In the genomic region with DNA sequence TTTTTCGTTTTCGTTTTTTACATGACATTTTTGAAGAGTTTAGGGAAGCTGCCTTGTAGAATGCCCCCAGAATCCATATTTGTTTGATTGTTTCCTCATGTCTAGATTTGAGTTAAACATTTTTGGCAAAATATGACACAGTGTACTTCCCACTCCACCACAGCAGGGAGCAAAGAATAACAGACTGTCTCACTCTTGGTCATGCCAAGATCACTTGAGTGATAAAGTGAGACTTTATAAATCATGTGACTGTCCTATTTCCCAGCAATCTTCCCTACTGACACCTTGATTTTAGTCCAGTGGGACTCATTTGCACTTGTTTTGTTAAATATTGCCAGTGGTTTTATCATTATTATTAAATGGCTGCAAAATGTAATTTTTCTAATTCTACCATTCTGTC, we compare ENCODE assay signal across 29 cellular contexts. TPM values are rescaled to one million over a fixed set of nuclear protein-coding genes. Genes with fewer than 3 reads are reported as not detected.
DNase-seq lines count a peak whose midpoint lies in the region; ATAC-seq and TF ChIP-seq lines count a peak whose summit lies in the region.
"Had no signal": no experiment of that assay in that cellular context is flagged by ENCODE, and none has a peak within 500 bp of the region (broad histone marks: within the 10 kb centered on the region; RNA-seq: fewer than 3 reads in every experiment).

No MANE protein-coding gene starts in this region.

- no peaks in the 10 kb centered on the region for H3K9me3 Mint-ChIP-seq in activated T-cell treated with anti-CD3 and anti-CD28 coated beads, Interleukin-2, amount 50 U/mL, for 72 hours
- H3K9me3 Mint-ChIP-seq: activated naive CD4-positive, alpha-beta T cell treated with anti-CD3 and anti-CD28 coated beads, Interleukin-2, amount 10 ng/mL, durations not matched to agents 7 days and 5 days; activated T-helper 1 cell treated with anti-CD3 and anti-CD28 coated beads, Interleukin-12 subunit alpha, Interleukin-12 subunit beta, Interleukin-2, Interleukin-4 antibody, amounts not matched to agents 30 ng/mL and 10 ng/mL and 1 ng/mL, durations not matched to agents 14 hours and 24 hours and 36 hours; CD4-positive, alpha-beta memory T cell; naive B cell had no signal

- DNase-seq in SK-N-SH (no peak), SK-MEL-5 (ENCODE audit: low read depth, low spot score) (peak; percentile 35), fibroblast of lung (ENCODE audit: low read depth in 2 of 2) (peak; percentile 6 to 16), stromal cell of bone marrow (ENCODE audit: low read depth) (peak; percentile 13), NCI-H524 treated with DMSO at 0.1 percent for 48 hours (lab: John Stamatoyannopoulos, UW) (no peak), mesendoderm (no peak)
- no peak for DNase-seq in activated T-cell treated with anti-CD3 and anti-CD28 coated beads, Interleukin-2, amount 50 U/mL, for 72 hours
- DNase-seq: 8988T; activated CD4-positive, alpha-beta T cell treated with anti-CD3 and anti-CD28 coated beads, Interleukin-2, amount 50 U/mL, for 48 hours; activated naive CD4-positive, alpha-beta T cell treated with anti-CD3 and anti-CD28 coated beads, Interleukin-2, amount 10 ng/mL, durations not matched to agents 7 days and 5 days; CD4-positive, alpha-beta memory T cell; dermis blood vessel endothelial cell; left lung; naive B cell; NCI-H1105 treated with DMSO at 0.1 percent for 48 hours; NCI-H2029 treated with DMSO at 0.1 percent for 48 hours; NCI-H2227 treated with DMSO at 0.1 percent for 48 hours; NCI-H748 treated with DMSO at 0.1 percent for 48 hours; nucleus accumbens; stimulated activated CD4-positive, alpha-beta T cell treated with anti-CD3 and anti-CD28 coated beads, Interleukin-1b, Interleukin-23, amount 100 ng/mL, for 48 hours; stimulated activated CD8-positive, alpha-beta memory T cell treated with anti-CD3 and anti-CD28 coated beads, Interleukin-4, amount 100 ng/mL, for 48 hours; T-helper 17 cell; transverse colon had no signal

- H3K4me1 ChIP-seq in SK-N-SH (ENCODE audit: control insufficient read depth in 1 of 2, insufficient read depth in 2 of 2, low read depth in 1 of 2, low read length in 1 of 2) (peaks cover 0 to 3% of the 10 kb centered on the region in 2 experiments; a peak in 1 of 4 replicates), fibroblast of lung (ENCODE audit: control insufficient read depth, extremely low read depth, insufficient read depth, low read length) (no peaks in the 10 kb centered on the region), mesendoderm (ENCODE audit: control insufficient read depth, low read depth, low read length) (no peaks in the 10 kb centered on the region)
- H3K4me1 ChIP-seq: left lung, transverse colon had no signal

- H3K27me3 Mint-ChIP-seq in activated T-cell treated with anti-CD3 and anti-CD28 coated beads, Interleukin-2, amount 50 U/mL, for 72 hours (ENCODE audit: low read depth), result peaks cover 13% of the 10 kb centered on the region
- H3K27me3 Mint-ChIP-seq: naive B cell had no signal

- H3K9ac ChIP-seq in SK-N-SH (no peak overlapping the region), fibroblast of lung (ENCODE audit: insufficient read depth, low read length) (no peak overlapping the region), mesendoderm (ENCODE audit: low read length) (no peak overlapping the region)

- 68% methylated on average over 2 of the region's 2 CpGs for WGBS in SK-N-SH (ENCODE audit: low lambda C conversion rate)
- WGBS in mesendoderm (ENCODE audit: extremely low coverage, insufficient coverage, low lambda C conversion rate), result no CpG with 5 or more reads among the region's 2 CpGs

- ATAC-seq in SK-N-SH treated with all-trans-retinoic acid at 6 μM for 48 hours, result 0 out of 3 replicates have a peak, but pooled peaks have one; percentile 22
- no peak for ATAC-seq in activated T-cell treated with anti-CD3 and anti-CD28 coated beads, Interleukin-2, amount 50 U/mL, for 72 hours (replicated peaks in 1 of 2)
- ATAC-seq: activated CD4-positive, CD25-positive, alpha-beta regulatory T cell treated with anti-CD3 and anti-CD28 coated beads, Interleukin-2, amount 50 U/mL, for 24 hours; left lung; T-helper 17 cell had no signal

- no peaks in the 10 kb centered on the region for H3K9me3 ChIP-seq in SK-N-SH
- H3K9me3 ChIP-seq in fibroblast of lung (ENCODE audit: control insufficient read depth, insufficient read depth, low read depth, low read length), result no peaks in the 10 kb centered on the region
- H3K9me3 ChIP-seq: left lung, transverse colon had no signal

- H3K79me1 ChIP-seq in mesendoderm (ENCODE audit: low read length), result no peaks in the 10 kb centered on the region

- no peak overlapping the region for H4K8ac ChIP-seq in mesendoderm (ENCODE audit: low read depth, low read length)

- H3K79me2 ChIP-seq in SK-N-SH (ENCODE audit: insufficient read depth) (no peaks in the 10 kb centered on the region), fibroblast of lung (ENCODE audit: control insufficient read depth, insufficient read depth, low read length) (no peaks in the 10 kb centered on the region), mesendoderm (ENCODE audit: control insufficient read depth, insufficient read depth, low read length) (no peaks in the 10 kb centered on the region)

- H3K27ac ChIP-seq in SK-N-SH (ENCODE audit: low read depth in 2 of 2, low read length in 1 of 2) (no peak overlapping the region), fibroblast of lung (ENCODE audit: insufficient read depth, low read length) (no peak overlapping the region), mesendoderm (ENCODE audit: low read depth, low read length) (no peak overlapping the region)
- H3K27ac ChIP-seq: cardiac muscle cell, left lung, SK-N-MC, skin epidermis, transverse colon had no signal

- H3K4me3 Mint-ChIP-seq in activated T-cell treated with anti-CD3 and anti-CD28 coated beads, Interleukin-2, amount 50 U/mL, for 72 hours, result no peak overlapping the region
- H3K4me3 Mint-ChIP-seq: activated naive CD4-positive, alpha-beta T cell treated with anti-CD3 and anti-CD28 coated beads, Interleukin-2, amount 10 ng/mL, durations not matched to agents 7 days and 5 days; activated T-helper 1 cell treated with anti-CD3 and anti-CD28 coated beads, Interleukin-12 subunit alpha, Interleukin-12 subunit beta, Interleukin-2, Interleukin-4 antibody, amounts not matched to agents 30 ng/mL and 10 ng/mL and 1 ng/mL, durations not matched to agents 14 hours and 24 hours and 36 hours; CD4-positive, alpha-beta memory T cell; naive B cell; T-helper 17 cell had no signal

- H4K20me1 ChIP-seq in SK-N-SH (ENCODE audit: insufficient read depth) (no peaks in the 10 kb centered on the region), fibroblast of lung (ENCODE audit: control insufficient read depth, extremely low read depth, insufficient read depth, low read length) (no peaks in the 10 kb centered on the region)

- H2BK5ac ChIP-seq in mesendoderm (ENCODE audit: low read length), result no peak overlapping the region

- H2AK5ac ChIP-seq in mesendoderm (ENCODE audit: low read length), result no peak overlapping the region

- no peak overlapping the region for H4K5ac ChIP-seq in mesendoderm (ENCODE audit: low read length)

- no peak overlapping the region for H3K56ac ChIP-seq in mesendoderm (ENCODE audit: low read length)

- no peak overlapping the region for H2AFZ ChIP-seq in SK-N-SH (ENCODE audit: low read depth)
- H2AFZ ChIP-seq in fibroblast of lung (ENCODE audit: low read length), result no peak overlapping the region

- CTCF ChIA-PET in SK-N-SH (lab: Yijun Ruan, JAX), result interaction anchor here (0.6 kb wide), 1 partner anchor 26 kb away, joined by 3 read pairs; no protein-coding TSS in a partner anchor

- no peak for TF ChIP-seq RAD21 in SK-N-SH (IDR thresholded peaks at IDR 0.05; ENCODE audit: low read length)

- H3K36me3 ChIP-seq in SK-N-SH (replicated peaks in 1 of 2; ENCODE audit: control insufficient read depth in 1 of 2, insufficient read depth in 2 of 2, low read length in 1 of 2), result no peaks in the 10 kb centered on the region
- H3K36me3 ChIP-seq in fibroblast of lung (ENCODE audit: control insufficient read depth, insufficient read depth, low read length), result no peaks in the 10 kb centered on the region
- H3K36me3 ChIP-seq in mesendoderm (ENCODE audit: control insufficient read depth, insufficient read depth, low read length), result no peaks in the 10 kb centered on the region
- H3K36me3 ChIP-seq: cardiac muscle cell, left lung, transverse colon had no signal

- H3F3A ChIP-seq in SK-N-SH (replicated peaks; ENCODE audit: insufficient read depth), result peaks cover 7% of the 10 kb centered on the region

- no peak overlapping the region for H3K4me2 ChIP-seq in SK-N-SH
- no peak overlapping the region for H3K4me2 ChIP-seq in fibroblast of lung (ENCODE audit: extremely low read depth, insufficient read depth, low read length)
- H3K4me2 ChIP-seq in mesendoderm (ENCODE audit: low read length), result no peak overlapping the region

- no peak overlapping the region for H3K18ac ChIP-seq in mesendoderm (ENCODE audit: low read length)

- POLR2A ChIA-PET in SK-N-SH (lab: Yijun Ruan, JAX), result no interaction called here

- TF ChIP-seq EP300 in SK-N-SH (IDR thresholded peaks at IDR 0.05; ENCODE audit: borderline replicate concordance in 1 of 2, low read depth in 1 of 2, low read length in 1 of 2), result no peak

- H3K27ac Mint-ChIP-seq in activated T-cell treated with anti-CD3 and anti-CD28 coated beads, Interleukin-2, amount 50 U/mL, for 72 hours, result no peak overlapping the region
- H3K27ac Mint-ChIP-seq: activated naive CD4-positive, alpha-beta T cell treated with anti-CD3 and anti-CD28 coated beads, Interleukin-2, amount 10 ng/mL, durations not matched to agents 7 days and 5 days; activated T-helper 1 cell treated with anti-CD3 and anti-CD28 coated beads, Interleukin-12 subunit alpha, Interleukin-12 subunit beta, Interleukin-2, Interleukin-4 antibody, amounts not matched to agents 30 ng/mL and 10 ng/mL and 1 ng/mL, durations not matched to agents 14 hours and 24 hours and 36 hours; CD4-positive, alpha-beta memory T cell; T-helper 17 cell had no signal

- H3K4me3 ChIP-seq in SK-N-SH (ENCODE audit: low read depth in 2 of 2, low read length in 1 of 2) (no peak overlapping the region), fibroblast of lung (replicated peaks in 1 of 4; ENCODE audit: control extremely low read depth in 1 of 4, insufficient read depth in 1 of 4, low read depth in 3 of 4, low read length in 4 of 4) (no peak overlapping the region), mesendoderm (ENCODE audit: low read length) (no peak overlapping the region)
- H3K4me3 ChIP-seq: cardiac muscle cell, left lung, SK-N-MC, skin epidermis, transverse colon had no signal

- no peak overlapping the region for H3K4ac ChIP-seq in mesendoderm (ENCODE audit: low read depth, low read length)

- no peak overlapping the region for H3K23ac ChIP-seq in mesendoderm (ENCODE audit: low read length)

- H2BK120ac ChIP-seq in mesendoderm (ENCODE audit: low read depth, low read length), result no peak overlapping the region

- TF ChIP-seq CTCF in SK-N-SH (IDR thresholded peaks at IDR 0.05), result no peak
- no peak for TF ChIP-seq CTCF in fibroblast of lung (conservative IDR thresholded peaks at IDR 0.05 in 1 of 2, IDR thresholded peaks at IDR 0.05 in 1 of 2; ENCODE audit: low read depth in 1 of 2, low read length in 2 of 2)

- in situ Hi-C loops in SK-MEL-5 (cut with HindIII; ENCODE audit: low pct_unique_long_range_greater_than_20kb, low sequenced_read_pairs), result no loop called here

- no peaks in the 10 kb centered on the region for H3K9me2 ChIP-seq in SK-N-SH

- H2BK15ac ChIP-seq in mesendoderm (replicated peaks; ENCODE audit: low read depth), result no peak overlapping the region

- no peaks in the 10 kb centered on the region for H3K36me3 Mint-ChIP-seq in activated T-cell treated with anti-CD3 and anti-CD28 coated beads, Interleukin-2, amount 50 U/mL, for 72 hours (ENCODE audit: insufficient read depth in 2 of 2)
- H3K36me3 Mint-ChIP-seq: activated naive CD4-positive, alpha-beta T cell treated with anti-CD3 and anti-CD28 coated beads, Interleukin-2, amount 10 ng/mL, durations not matched to agents 7 days and 5 days; CD4-positive, alpha-beta memory T cell; naive B cell had no signal

- peaks cover 9% of the 10 kb centered on the region for H3K4me1 Mint-ChIP-seq in activated T-cell treated with anti-CD3 and anti-CD28 coated beads, Interleukin-2, amount 50 U/mL, for 72 hours (ENCODE audit: low read depth)

- no peaks in the 10 kb centered on the region for H3K27me3 ChIP-seq in SK-N-SH (ENCODE audit: insufficient read depth)
- H3K27me3 ChIP-seq in fibroblast of lung (ENCODE audit: control insufficient read depth, insufficient read depth, low read length), result no peaks in the 10 kb centered on the region
- no peaks in the 10 kb centered on the region for H3K27me3 ChIP-seq in mesendoderm (ENCODE audit: insufficient read depth, low read length, poor library complexity)
- H3K27me3 ChIP-seq: left lung, transverse colon had no signal

RNA-seq across cellular contexts. Expression of a gene that starts 44.4 kb away (rescaled TPM):
- polyA plus RNA-seq in SK-N-SH (2012; rRNA removed) (8.2 and 8.9 TPM in 2 replicates), fibroblast of lung (13.0 and 13.4 TPM in 2 replicates)
- 9.6 and 10.1 TPM in 2 replicates for polyA plus RNA-seq in SK-N-SH (2012; cell fraction: cytosol; rRNA removed)
- 11.3 and 12.2 TPM in 2 replicates for polyA plus RNA-seq in SK-N-SH (2012; cell fraction: nucleus; rRNA removed)
- 32.6 and 33.8 TPM in 2 replicates for total RNA-seq in SK-MEL-5 (2014; rRNA removed; shearing (Covaris generic))
- 22.4 and 27.4 TPM in 2 replicates for polyA plus RNA-seq in SK-MEL-5 (2015; cell fraction: cytosol; rRNA removed)
- polyA plus RNA-seq in SK-MEL-5 (2015; cell fraction: nucleus; rRNA removed), result 25.3 and 29.6 TPM in 2 replicates
- 8.7 and 8.9 TPM in 2 replicates for total RNA-seq in fibroblast of lung
- 10.9 and 11.4 TPM in 2 replicates for polyA plus RNA-seq in fibroblast of lung (2012)
- polyA minus RNA-seq in fibroblast of lung (ENCODE audit: low replicate concordance), result 10.1 and 12.9 TPM in 2 replicates
- 1 to 10 TPM; 2.3 to 3.9 TPM for total RNA-seq in activated T-cell treated with anti-CD3 and anti-CD28 coated beads, Interleukin-2, amount 50 U/mL, for 72 hours
- polyA plus RNA-seq in mesendoderm (2013, experiment 1 of 2), result 19.8 TPM
- 19.1 TPM for polyA plus RNA-seq in mesendoderm (2013, experiment 2 of 2)

Comparison
In these comparisons a context has a peak if more than half of its experiments do, and no peak if none do; other contexts are left out.
1. DNase-seq: peak in SK-MEL-5 (single experiment), fibroblast of lung (2 of 2) and stromal cell of bone marrow (single experiment); none in SK-N-SH (single experiment), activated T-cell treated with anti-CD3 and anti-CD28 coated beads, Interleukin-2, amount 50 U/mL, for 72 hours (0 of 2), NCI-H524 treated with DMSO at 0.1 percent for 48 hours (single experiment) and mesendoderm (single experiment).